Comparison of ENCODE assay signal across 18 cellular contexts in genomic region chr12:69467400-69467799, GRCh38. TPM values are rescaled to one million over a fixed set of nuclear protein-coding genes. Genes with fewer than 3 reads are reported as not detected.
DNase-seq lines count a peak whose midpoint lies in the region; ATAC-seq and TF ChIP-seq lines count a peak whose summit lies in the region.
"Had no signal": no experiment of that assay in that cellular context is flagged by ENCODE, and none has a peak within 500 bp of the region (broad histone marks: within the 10 kb centered on the region; RNA-seq: fewer than 3 reads in every experiment).

No MANE protein-coding gene starts in this region.

- H3K4me2 ChIP-seq in Karpas-422 (ENCODE audit: low read depth, low read length, poor library complexity, severe bottlenecking) (peak overlapping the region; percentile 64), SU-DHL-6 (ENCODE audit: low read depth, low read length, poor library complexity, severe bottlenecking) (peak overlapping the region; percentile 32)

- no peaks in the 10 kb centered on the region for H3K27me3 Mint-ChIP-seq in memory B cell

- no peak for TF ChIP-seq CTCF in SU-DHL-6 (IDR thresholded peaks at IDR 0.05; ENCODE audit: insufficient read depth, low read length, poor library complexity, severe bottlenecking)

- H3K27me3 ChIP-seq in Karpas-422 (ENCODE audit: low read length) (no peaks in the 10 kb centered on the region), SU-DHL-6 (ENCODE audit: low read length) (no peaks in the 10 kb centered on the region)
- H3K27me3 ChIP-seq: thyroid gland had no signal

- peak overlapping the region; percentile 84 for H3K27ac Mint-ChIP-seq in memory B cell
- H3K27ac Mint-ChIP-seq: CD8-positive, alpha-beta T cell; mesothelial cell of epicardium; stimulated activated effector memory CD8-positive, alpha-beta T cell treated with anti-CD3 and anti-CD28 coated beads, Interleukin-12 subunit alpha, Interleukin-12 subunit beta, amount 100 ng/mL, for 72 hours had no signal

- peaks cover 26% of the 10 kb centered on the region for H3K4me1 Mint-ChIP-seq in memory B cell

- H4K20me1 ChIP-seq in Karpas-422 (ENCODE audit: insufficient read depth, low read depth, low read length) (peaks cover 14% of the 10 kb centered on the region; the same call in 1 of the 2 replicates), SU-DHL-6 (ENCODE audit: low read depth, low read length) (no peaks in the 10 kb centered on the region)

- peak overlapping the region; percentile 4; the same call in 1 of the 2 replicates for H3K4me3 ChIP-seq in Karpas-422 (ENCODE audit: low read length)
- H3K4me3 ChIP-seq in SU-DHL-6 (ENCODE audit: insufficient read depth, low read length, poor library complexity, severe bottlenecking), result no peak overlapping the region
- H3K4me3 ChIP-seq: K562, thyroid gland had no signal

- H3F3A ChIP-seq in SU-DHL-6 (ENCODE audit: insufficient read depth), result 0 out of 2 replicates have a peak, but pooled peaks cover 3% of the 10 kb centered on the region

- H3K9ac ChIP-seq in Karpas-422 (ENCODE audit: low read length), result peak overlapping the region; percentile 44
- H3K9ac ChIP-seq in SU-DHL-6 (ENCODE audit: low read length), result no peak overlapping the region

- H3K27ac ChIP-seq in Karpas-422 (ENCODE audit: low read length), result peak overlapping the region; percentile 44; the same call in 1 of the 2 replicates
- no peak overlapping the region for H3K27ac ChIP-seq in SU-DHL-6 (ENCODE audit: low read depth, low read length)
- H3K27ac ChIP-seq: thyroid gland had no signal

- H3K9me2 ChIP-seq in Karpas-422 (replicated peaks; ENCODE audit: insufficient read depth, low read length), result no peaks in the 10 kb centered on the region
- H3K9me2 ChIP-seq in SU-DHL-6 (replicated peaks; ENCODE audit: insufficient read depth, low read length), result no peaks in the 10 kb centered on the region

- no peaks in the 10 kb centered on the region for H3K9me3 Mint-ChIP-seq in memory B cell
- H3K9me3 Mint-ChIP-seq: CD8-positive, alpha-beta T cell; mesothelial cell of epicardium; stimulated activated effector memory CD8-positive, alpha-beta T cell treated with anti-CD3 and anti-CD28 coated beads, Interleukin-12 subunit alpha, Interleukin-12 subunit beta, amount 100 ng/mL, for 72 hours had no signal

- H2AFZ ChIP-seq in Karpas-422 (ENCODE audit: low read length), result peak overlapping the region; percentile 73
- peak overlapping the region; percentile 35 for H2AFZ ChIP-seq in SU-DHL-6 (ENCODE audit: low read depth, low read length, severe bottlenecking)

- peaks cover 22% of the 10 kb centered on the region for H3K79me2 ChIP-seq in Karpas-422 (ENCODE audit: low read length)
- peaks cover 22% of the 10 kb centered on the region for H3K79me2 ChIP-seq in SU-DHL-6 (ENCODE audit: insufficient read depth, low read length)

- no peaks in the 10 kb centered on the region for H3K9me3 ChIP-seq in Karpas-422 (ENCODE audit: low read length)
- H3K9me3 ChIP-seq in SU-DHL-6 (ENCODE audit: insufficient read depth, low read length), result no peaks in the 10 kb centered on the region
- H3K9me3 ChIP-seq: thyroid gland had no signal

- H3K36me3 ChIP-seq in Karpas-422 (ENCODE audit: insufficient read depth, low read length) (no peaks in the 10 kb centered on the region), SU-DHL-6 (ENCODE audit: low read length) (no peaks in the 10 kb centered on the region)
- H3K36me3 ChIP-seq: thyroid gland had no signal

- peaks cover 37% of the 10 kb centered on the region for H3K4me1 ChIP-seq in Karpas-422 (ENCODE audit: low read length)

- ATAC-seq in memory B cell (ENCODE audit: low read depth), result no peak
- ATAC-seq: CD8-positive, alpha-beta T cell; K562; right cardiac atrium; stimulated activated effector memory CD8-positive, alpha-beta T cell treated with anti-CD3 and anti-CD28 coated beads, Interleukin-12 subunit alpha, Interleukin-12 subunit beta, amount 100 ng/mL, for 72 hours had no signal

- peaks cover 3% of the 10 kb centered on the region for H3K36me3 Mint-ChIP-seq in memory B cell
- H3K36me3 Mint-ChIP-seq: mesothelial cell of epicardium; stimulated activated effector memory CD8-positive, alpha-beta T cell treated with anti-CD3 and anti-CD28 coated beads, Interleukin-12 subunit alpha, Interleukin-12 subunit beta, amount 100 ng/mL, for 72 hours had no signal

- H3K4me3 Mint-ChIP-seq in memory B cell, result peak overlapping the region; percentile 42
- H3K4me3 Mint-ChIP-seq: mesothelial cell of epicardium; stimulated activated effector memory CD8-positive, alpha-beta T cell treated with anti-CD3 and anti-CD28 coated beads, Interleukin-12 subunit alpha, Interleukin-12 subunit beta, amount 100 ng/mL, for 72 hours had no signal

- DNase-seq in CD1c-positive myeloid dendritic cell (ENCODE audit: extremely low spot score) (peak; percentile 25), Karpas-422 (peak; percentile 61), memory B cell (ENCODE audit: low spot score in 2 of 2) (no peak), NCI-H2171 treated with DMSO at 0.1 percent for 48 hours (lab: John Stamatoyannopoulos, UW) (no peak), T1000 (lab: John Stamatoyannopoulos, UW) (no peak), NCI-H1694 (lab: John Stamatoyannopoulos, UW) (no peak), iPS-NIHi11 (ENCODE audit: low spot score) (no peak)
- DNase-seq: activated CD4-positive, alpha-beta T cell treated with anti-CD3 and anti-CD28 coated beads, Interleukin-2, amount 50 U/mL, for 4 hours; CD8-positive, alpha-beta T cell; NCI-H748 treated with DMSO at 0.1 percent for 48 hours; occipital lobe; right cardiac atrium; SW 1271; thyroid gland had no signal

RNA-seq across cellular contexts. Expression of gene FRS2, which starts 2.8 kb away (rescaled TPM):
- total RNA-seq in Karpas-422 (2014; rRNA removed; shearing (Covaris generic); ENCODE audit: low replicate concordance), result 18.7 and 26.1 TPM in 2 replicates

Comparison
In these comparisons a context has a peak if more than half of its experiments do, and no peak if none do; other contexts are left out.
1. DNase-seq: peak in CD1c-positive myeloid dendritic cell (single experiment) and Karpas-422 (single experiment); none in memory B cell (0 of 2), NCI-H2171 treated with DMSO at 0.1 percent for 48 hours (single experiment), T1000 (single experiment), NCI-H1694 (single experiment) and iPS-NIHi11 (single experiment).